Comparison of ENCODE assay signal across 8 cellular contexts in the genomic region with DNA sequence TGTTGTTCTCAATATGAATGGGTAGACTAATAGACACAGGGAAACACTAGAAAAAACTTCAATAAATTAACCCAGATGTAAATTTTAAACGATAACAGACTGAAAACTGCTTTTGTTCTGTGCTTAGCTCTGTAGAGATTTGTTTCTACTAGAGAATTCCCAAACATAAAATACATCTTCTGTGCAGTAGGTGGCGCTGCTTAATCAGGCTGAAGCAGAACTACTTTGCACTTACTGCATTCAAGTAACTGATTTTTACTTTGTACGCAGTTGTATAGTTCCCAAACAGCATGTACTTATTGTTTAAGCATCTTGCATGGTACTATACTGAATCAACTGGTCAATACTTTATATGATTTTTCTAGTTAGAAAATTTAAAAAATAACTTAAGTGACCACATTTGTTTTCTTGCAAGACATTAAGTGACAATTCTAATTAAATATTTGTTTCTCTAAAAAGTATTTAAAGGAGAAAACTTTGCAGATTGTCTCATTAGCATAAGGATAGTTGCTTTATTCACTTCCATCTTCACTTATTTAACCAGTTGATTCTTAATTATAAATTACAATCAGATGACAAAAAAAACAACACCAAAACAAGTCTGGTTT.
A peak's percentile ranks its signal among the peaks of the same experiment; 100 is the strongest.
DNase-seq lines count a peak whose midpoint lies in the region; ATAC-seq and TF ChIP-seq lines count a peak whose summit lies in the region.

No MANE protein-coding gene starts in this region.

- DNase-seq in HAP-1 (ENCODE audit: low spot score in 2 of 2), result peak; percentile 71 to 73
- DNase-seq in MV-4-11 (lab: John Stamatoyannopoulos, UW), result peak; percentile 20
- peak in 4 of 5 donors; percentile 37 to 67 (median 52) for DNase-seq in T-helper 1 cell
- DNase-seq in astrocyte of the hippocampus (ENCODE audit: low read depth, low spot score), result peak; percentile 86
- DNase-seq in iPS DF 4.7 (ENCODE audit: extremely low read depth, low spot score), result peak; percentile 46
- peak; percentile 20 to 32 for DNase-seq in stimulated activated CD4-positive, alpha-beta T cell treated with anti-CD3 and anti-CD28 coated beads, Interleukin-1b, Interleukin-23, amount 100 ng/mL, for 1 hour (ENCODE audit: low read depth in 2 of 2)

- peak; percentile 73 for TF ChIP-seq CTCF in GM12872 (IDR thresholded peaks at IDR 0.05; ENCODE audit: insufficient read depth, low read depth, low read length)

- H3K4me3 ChIP-seq in HAP-1, result no peak overlapping the region

- H3K4me1 ChIP-seq in HAP-1, result no peaks in the 10 kb centered on the region

- no peak for ATAC-seq in HG03175 (IDR thresholded peaks at IDR 0.05; ENCODE audit: unreplicated experiment)

- no peaks in the 10 kb centered on the region for H3K9me3 ChIP-seq in HAP-1

- in situ Hi-C loops in HAP-1 (cut with MboI; ENCODE audit: low sequenced_read_pairs), result no loop called here

- no peaks in the 10 kb centered on the region for H3K36me3 ChIP-seq in HAP-1 (replicated peaks)

- H3K27me3 ChIP-seq in HAP-1 (ENCODE audit: low read depth), result no peaks in the 10 kb centered on the region

Comparison
In these comparisons a context has a peak if more than half of its experiments do, and no peak if none do; other contexts are left out.
1. DNase-seq: peak in every context shown above with its lines; median percentile 86 in astrocyte of the hippocampus; 72 in HAP-1; 52 in T-helper 1 cell; 46 in iPS DF 4.7; 26 in stimulated activated CD4-positive, alpha-beta T cell treated with anti-CD3 and anti-CD28 coated beads, Interleukin-1b, Interleukin-23, amount 100 ng/mL, for 1 hour; 20 in MV-4-11.